1 cellular context compared by ENCODE assay signal in genomic region chr7:17405786-17406185, GRCh38.
TF ChIP-seq lines count a peak whose summit lies in the region.

No MANE protein-coding gene starts in this region.

TF ChIP-seq in A549, 52 proteins besides CTCF, POLR2A, EP300 and RAD21 (continued from another document):
- TF ChIP-seq JUNB (IDR thresholded peaks at IDR 0.05) = peak; percentile 99
- no peak for TF ChIP-seq TP53 (CRISPR knock-in tag; IDR thresholded peaks at IDR 0.05)
- no peak for TF ChIP-seq KDM5A (IDR thresholded peaks at IDR 0.05)
- TF ChIP-seq PBX3 (IDR thresholded peaks at IDR 0.05) = no peak
- no peak for TF ChIP-seq ZFP36 (IDR thresholded peaks at IDR 0.05; ENCODE audit: borderline replicate concordance, partially characterized antibody)
- peak; percentile 97 for TF ChIP-seq RARB (CRISPR knock-in tag; IDR thresholded peaks at IDR 0.05)
- TF ChIP-seq FOXS1 (CRISPR knock-in tag; IDR thresholded peaks at IDR 0.05) = peak; percentile 31; the same call in 1 of the 2 replicates
- no peak for TF ChIP-seq PHF8 (IDR thresholded peaks at IDR 0.05; ENCODE audit: borderline replicate concordance, low read depth)
- TF ChIP-seq CHD4 (IDR thresholded peaks at IDR 0.05; ENCODE audit: borderline replicate concordance) = no peak
- TF ChIP-seq NFE2L2 (conservative IDR thresholded peaks at IDR 0.05; ENCODE audit: low read length) = no peak
- TF ChIP-seq RFX5 (IDR thresholded peaks at IDR 0.05) = no peak
- peak; percentile 94 for TF ChIP-seq BHLHE40 (IDR thresholded peaks at IDR 0.05; ENCODE audit: low read depth, low read length)
